Comparison of ENCODE assay signal across 8 cellular contexts in the genomic region with DNA sequence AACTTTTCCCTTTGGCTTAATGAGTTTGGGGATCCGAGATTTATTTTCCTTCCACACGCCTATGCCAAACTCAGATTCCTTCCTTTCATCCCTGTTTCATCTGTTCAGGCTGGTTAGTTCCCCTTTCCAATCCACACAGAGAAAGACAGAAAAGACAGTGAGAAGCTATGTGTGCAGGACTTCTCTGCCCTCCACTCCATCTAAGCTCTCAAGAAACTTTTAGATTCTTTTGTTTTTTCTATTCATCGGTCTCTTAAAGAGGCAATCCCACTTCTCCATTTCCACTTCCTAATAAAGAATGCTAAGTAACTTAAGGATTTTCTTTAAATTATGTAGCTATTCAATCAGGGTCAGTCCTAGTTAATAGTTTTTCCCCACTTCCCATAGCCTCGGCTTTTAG. TPM values are rescaled to one million over a fixed set of nuclear protein-coding genes. Genes with fewer than 3 reads are reported as not detected.
A peak's percentile ranks its signal among the peaks of the same experiment; 100 is the strongest.
DNase-seq lines count a peak whose midpoint lies in the region; ATAC-seq and TF ChIP-seq lines count a peak whose summit lies in the region.

No MANE protein-coding gene starts in this region.

- H3K36me3 ChIP-seq in A673 (ENCODE audit: insufficient read depth, low read length, poor library complexity, severe bottlenecking), result peaks cover 14% of the 10 kb centered on the region
- peaks cover 24% of the 10 kb centered on the region for H3K36me3 ChIP-seq in HUES64 (ENCODE audit: insufficient read depth, low read length)
- H3K36me3 ChIP-seq in mesodermal cell (ENCODE audit: control insufficient read depth, insufficient read depth, low read length), result peaks cover 14% of the 10 kb centered on the region

- peaks cover 0 to 3% (median 0%) of the 10 kb centered on the region in 5 experiments for H3K9me3 Mint-ChIP-seq in brain

- peak overlapping the region; percentile 93 to 97 (median 96) for H3K4me3 Mint-ChIP-seq in brain

- H3K27ac Mint-ChIP-seq in brain, result peak overlapping the region in 3 of 5 experiments; percentile 95 to 99 (median 97)

- DNase-seq in A673 (ENCODE audit: low spot score) (no peak), germinal center (ENCODE audit: low spot score) (no peak), G401 (ENCODE audit: low spot score) (no peak)
- no peak for DNase-seq in stimulated activated CD4-positive, alpha-beta T cell treated with anti-CD3 and anti-CD28 coated beads, Interleukin-15, amount 100 ng/mL, for 24 hours

- CTCF ChIA-PET in A673 (lab: Charles Lee), result interaction anchor here (0.8 kb wide), 1 partner anchor 117 kb away, joined by 4 read pairs; no protein-coding TSS in a partner anchor

- H3K9me3 ChIP-seq in A673 (ENCODE audit: low read depth, low read length, poor library complexity, severe bottlenecking) (no peaks in the 10 kb centered on the region), HUES64 (ENCODE audit: insufficient read depth, low read depth, low read length) (no peaks in the 10 kb centered on the region), mesodermal cell (ENCODE audit: control insufficient read depth, low read length) (no peaks in the 10 kb centered on the region)

- no TSS peak for BruUV-seq in A673 (replicated peaks; lab: Mats Ljungman, UMichigan)

- TF ChIP-seq CTCF in A673 (conservative IDR thresholded peaks at IDR 0.05; ENCODE audit: low read depth, low read length), result no peak
- no peak for TF ChIP-seq CTCF in brain (conservative IDR thresholded peaks at IDR 0.05)

- in situ Hi-C loops in G401 (cut with HindIII; ENCODE audit: low sequenced_read_pairs), result no loop called here

- H3K4me1 ChIP-seq in A673 (ENCODE audit: insufficient read depth, low read length, poor library complexity, severe bottlenecking), result peaks cover 12% of the 10 kb centered on the region
- H3K4me1 ChIP-seq in HUES64 (ENCODE audit: insufficient read depth, low read length), result peaks cover 34% of the 10 kb centered on the region
- H3K4me1 ChIP-seq in mesodermal cell (ENCODE audit: control insufficient read depth, insufficient read depth, low read length, poor library complexity, severe bottlenecking), result peaks cover 19% of the 10 kb centered on the region

- H3K4me1 Mint-ChIP-seq in brain, result peaks cover 48% of the 10 kb centered on the region

- peaks cover 27% of the 10 kb centered on the region for H3K27me3 Mint-ChIP-seq in brain

- H3K9ac ChIP-seq in HUES64 (ENCODE audit: low read depth, low read length), result peak overlapping the region; percentile 81; the same call in 1 of the 2 replicates

- H3K27me3 ChIP-seq in A673 (replicated peaks; ENCODE audit: insufficient read depth, low read depth, low read length, poor library complexity), result no peaks in the 10 kb centered on the region
- H3K27me3 ChIP-seq in HUES64 (ENCODE audit: insufficient read depth, low read length), result no peaks in the 10 kb centered on the region

- intact Hi-C loops in A673 (cut with micrococcal nuclease; ENCODE audit: unreplicated experiment), result no loop called here

- peak overlapping the region; percentile 59 for H3K4me3 ChIP-seq in A673 (ENCODE audit: low read depth, low read length, poor library complexity, severe bottlenecking)
- peak overlapping the region; percentile 88 for H3K4me3 ChIP-seq in HUES64 (ENCODE audit: low read length)
- H3K4me3 ChIP-seq in mesodermal cell (ENCODE audit: extremely low read depth, insufficient read depth, low read length, poor library complexity, severe bottlenecking), result peak overlapping the region; percentile 58

- POLR2A ChIA-PET in A673 (lab: Charles Lee; ENCODE audit: low non-redundant PET), result no interaction called here

- peaks cover 14% of the 10 kb centered on the region for H3K36me3 Mint-ChIP-seq in brain

- no peak for ATAC-seq in HG02588 (IDR thresholded peaks at IDR 0.05; ENCODE audit: unreplicated experiment)

- WGBS in HUES64, result 39% methylated on average over 3 of the region's 4 CpGs
- WGBS in mesodermal cell (ENCODE audit: insufficient coverage in 2 of 2), 2 experiments, result 0 to 7% methylated on average over 1 to 2 of the region's 4 CpGs

- H3K27ac ChIP-seq in A673 (ENCODE audit: low read depth, low read length, poor library complexity, severe bottlenecking) (peak overlapping the region; percentile 92), HUES64 (ENCODE audit: low read depth, low read length) (peak overlapping the region; percentile 8; the same call in 1 of the 2 replicates), mesodermal cell (ENCODE audit: low read depth, low read length, severe bottlenecking) (peak overlapping the region; percentile 99)

RNA-seq across cellular contexts. Expression of gene ITGA1, which starts 11.2 kb away (rescaled TPM):
- 7.8 and 8.1 TPM in 2 replicates for total RNA-seq in A673 (2021)
- polyA plus RNA-seq in HUES64 (2013, experiment 1 of 2), result 1.9 TPM
- 1.4 TPM for polyA plus RNA-seq in HUES64 (2013, experiment 2 of 2)
- 3.5 TPM for polyA plus RNA-seq in brain (ENCODE audit: insufficient read depth, low read depth, low replicate concordance)
- polyA plus RNA-seq in mesodermal cell (2013, experiment 1 of 2), result 146 TPM
- polyA plus RNA-seq in mesodermal cell (2013, experiment 2 of 2), result 144 TPM
- total RNA-seq in G401 (2014; rRNA removed; shearing (Covaris generic)), result not detected in 2 replicates

RNA-seq across cellular contexts. Expression of gene PELO, which starts 11.2 kb away (rescaled TPM):
- total RNA-seq in A673 (2021), result 20.0 and 20.3 TPM in 2 replicates
- polyA plus RNA-seq in HUES64 (2013, experiment 1 of 2), result 11.4 TPM
- polyA plus RNA-seq in HUES64 (2013, experiment 2 of 2), result 10.3 TPM
- 4.8 TPM for polyA plus RNA-seq in brain (ENCODE audit: insufficient read depth, low read depth, low replicate concordance)
- 39.8 TPM for polyA plus RNA-seq in mesodermal cell (2013, experiment 1 of 2)
- polyA plus RNA-seq in mesodermal cell (2013, experiment 2 of 2), result 29.9 TPM
- 17.1 and 17.4 TPM in 2 replicates for total RNA-seq in G401 (2014; rRNA removed; shearing (Covaris generic))

Comparison
In these comparisons a context has a peak if more than half of its experiments do, and no peak if none do; other contexts are left out.
1. H3K27ac ChIP-seq: peak in every context shown above with its lines; median percentile 99 in mesodermal cell; 92 in A673; 8 in HUES64.